In the genomic region with DNA sequence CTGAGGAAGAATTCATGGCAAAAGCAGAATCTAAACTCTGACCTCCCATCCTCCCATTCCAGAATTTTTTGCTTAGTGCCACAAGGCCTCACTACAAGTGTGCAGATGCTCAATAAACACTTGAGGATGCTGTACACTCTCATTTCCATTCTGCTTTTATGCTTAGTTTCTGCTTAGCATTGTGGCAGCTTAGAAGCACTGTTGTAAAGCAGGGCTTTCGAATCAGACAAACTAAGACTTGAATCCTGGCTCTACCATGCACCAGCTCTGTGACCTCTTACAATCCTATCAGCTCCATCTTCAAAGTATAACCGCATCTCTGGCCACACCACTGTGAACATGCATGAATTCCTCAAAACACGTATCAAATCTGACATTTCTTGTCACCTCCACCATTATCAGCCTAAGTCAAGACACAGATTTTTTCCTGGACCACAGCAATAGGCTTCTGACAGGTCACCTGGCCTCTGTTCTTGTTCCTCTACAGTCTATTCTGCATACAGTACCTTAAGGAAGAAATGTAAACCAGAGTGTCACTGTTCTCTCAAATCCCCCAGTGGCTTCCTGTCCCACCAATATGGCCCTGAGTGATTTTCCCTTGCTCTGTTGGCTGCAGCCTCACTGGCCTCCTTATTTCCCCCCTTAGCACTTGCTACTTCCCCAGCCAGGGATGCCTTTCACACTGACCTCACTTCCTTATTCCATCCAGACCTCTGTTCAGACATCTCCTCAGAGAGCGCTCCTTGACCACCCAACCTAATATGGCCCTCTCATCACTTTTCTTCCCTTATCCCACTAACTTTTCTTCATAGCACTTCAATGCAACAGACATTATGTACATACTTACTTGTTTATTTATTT, we compare ENCODE assay signal across 9 cellular contexts. TPM values are rescaled to one million over a fixed set of nuclear protein-coding genes. Genes with fewer than 3 reads are reported as not detected.
DNase-seq lines count a peak whose midpoint lies in the region; ATAC-seq, FAIRE-seq and TF ChIP-seq lines count a peak whose summit lies in the region.
"Had no signal": no experiment of that assay in that cellular context is flagged by ENCODE, and none has a peak within 500 bp of the region (broad histone marks: within the 10 kb centered on the region; RNA-seq: fewer than 3 reads in every experiment).

No MANE protein-coding gene starts in this region.

- H2BK120ac ChIP-seq in H1 (replicated peaks; ENCODE audit: low read depth, low read length): no peak overlapping the region

- H2AFZ ChIP-seq in MM.1S (ENCODE audit: low read length) (peak overlapping the region; percentile 10; the same call in 1 of the 2 replicates), H1 (ENCODE audit: low read length) (peak overlapping the region; percentile 68)

- H2BK12ac ChIP-seq in H1 (ENCODE audit: low read depth, low read length): 0 out of 2 replicates have a peak overlapping the region, but pooled peaks have one; percentile 41

- no peak overlapping the region for H3K4ac ChIP-seq in H1 (replicated peaks; ENCODE audit: insufficient read length, low read depth, low read length)

- no peaks in the 10 kb centered on the region for H3K36me3 ChIP-seq in right atrium auricular region
- no peaks in the 10 kb centered on the region for H3K36me3 ChIP-seq in MM.1S (replicated peaks; ENCODE audit: insufficient read depth, low read length)
- H3K36me3 ChIP-seq in H1 (ENCODE audit: control insufficient read depth in 2 of 4, insufficient read depth in 4 of 4, low read length in 3 of 4): no peaks in the 10 kb centered on the region
- no peaks in the 10 kb centered on the region for H3K36me3 ChIP-seq in upper lobe of right lung
- H3K36me3 ChIP-seq: BLaER1 had no signal

- POLR2A ChIA-PET in H1 (lab: Charles Lee; ENCODE audit: partially characterized antibody): no interaction called here

- peak in 1 of 2 donors; percentile 1 for TF ChIP-seq CTCF in right atrium auricular region (IDR thresholded peaks at IDR 0.05)
- no peak for TF ChIP-seq CTCF in MM.1S (IDR thresholded peaks at IDR 0.05; ENCODE audit: low read length)
- TF ChIP-seq CTCF in H1 (IDR thresholded peaks at IDR 0.05; ENCODE audit: control extremely low read depth in 1 of 3, insufficient read depth in 1 of 3, low read depth in 1 of 3, low read length in 3 of 3): no peak
- no peak for TF ChIP-seq CTCF in upper lobe of right lung (IDR thresholded peaks at IDR 0.05)

- CTCF ChIA-PET in H1 (lab: Charles Lee; ENCODE audit: partially characterized antibody): interaction anchor here (0.5 to 2.3 kb wide), 7 partner anchors 9 to 839 kb away, joined by 3 to 5 read pairs (median 4); no protein-coding TSS in a partner anchor

- no peaks in the 10 kb centered on the region for H3K79me1 ChIP-seq in H1 (ENCODE audit: low read depth, low read length)

- no peak for TF ChIP-seq EP300 in H1 (IDR thresholded peaks at IDR 0.05; ENCODE audit: borderline replicate concordance in 1 of 2, low read depth in 2 of 2, low read length in 2 of 2)

- peak; percentile 15 for ATAC-seq in left ventricle myocardium superior
- ATAC-seq in upper lobe of right lung: peak; percentile 74

- H4K91ac ChIP-seq in H1 (replicated peaks; ENCODE audit: insufficient read length, low read length): no peak overlapping the region

- H4K8ac ChIP-seq in H1 (ENCODE audit: extremely low read depth, insufficient read depth, low read length): no peak overlapping the region

- no peaks in the 10 kb centered on the region for H3K23me2 ChIP-seq in H1 (ENCODE audit: low read depth, low read length)

- no peaks in the 10 kb centered on the region for H4K20me1 ChIP-seq in MM.1S (ENCODE audit: insufficient read depth, low read length)
- H4K20me1 ChIP-seq in H1 (replicated peaks in 1 of 2; ENCODE audit: control insufficient read depth in 1 of 2, insufficient read depth in 2 of 2, low read length in 2 of 2): no peaks in the 10 kb centered on the region
- H4K20me1 ChIP-seq: BLaER1 had no signal

- H3K4me1 ChIP-seq in right atrium auricular region (no peaks in the 10 kb centered on the region), MM.1S (ENCODE audit: low read length) (peaks cover 5% of the 10 kb centered on the region), H1 (replicated peaks in 1 of 4; ENCODE audit: control insufficient read depth in 3 of 4, insufficient read depth in 4 of 4, low read length in 3 of 4) (peaks cover 0 to 4% (median 0%) of the 10 kb centered on the region in 4 experiments; a peak in 1 of 7 replicates), upper lobe of right lung (no peaks in the 10 kb centered on the region)
- H3K4me1 ChIP-seq: BLaER1 had no signal

- no peak overlapping the region for H4K5ac ChIP-seq in H1 (ENCODE audit: insufficient read length, low read depth, low read length)

- H3K4me2 ChIP-seq in MM.1S (ENCODE audit: low read depth, low read length): peak overlapping the region; percentile 35; the same call in 1 of the 2 replicates
- no peak overlapping the region for H3K4me2 ChIP-seq in H1 (ENCODE audit: insufficient read depth in 1 of 2, low read depth in 2 of 2, low read length in 2 of 2)
- H3K4me2 ChIP-seq: BLaER1 had no signal

- no peak for TF ChIP-seq POLR2A in H1 (IDR thresholded peaks at IDR 0.05; ENCODE audit: control extremely low read depth in 1 of 2, low read depth in 2 of 2, low read length in 2 of 2)

- TF ChIP-seq RAD21 in H1 (IDR thresholded peaks at IDR 0.05 in 1 of 2, conservative IDR thresholded peaks at IDR 0.05 in 1 of 2; ENCODE audit: low read depth in 2 of 2, low read length in 2 of 2): no peak

- no peak overlapping the region for H3K9ac ChIP-seq in MM.1S (ENCODE audit: low read length)
- no peak overlapping the region for H3K9ac ChIP-seq in H1 (replicated peaks in 1 of 4; ENCODE audit: extremely low read depth in 1 of 4, low read depth in 3 of 4, low read length in 3 of 4)
- H3K9ac ChIP-seq: BLaER1 had no signal

- no peak overlapping the region for H2BK20ac ChIP-seq in H1 (ENCODE audit: low read length)

- H3K79me2 ChIP-seq in MM.1S (ENCODE audit: low read length): no peaks in the 10 kb centered on the region
- H3K79me2 ChIP-seq in H1 (ENCODE audit: control insufficient read depth in 1 of 2, insufficient read depth in 2 of 2, low read length in 2 of 2): no peaks in the 10 kb centered on the region

- H3K27me3 ChIP-seq in right atrium auricular region (no peaks in the 10 kb centered on the region), MM.1S (replicated peaks; ENCODE audit: insufficient read depth, low read length) (no peaks in the 10 kb centered on the region), H1 (replicated peaks in 1 of 4; ENCODE audit: control insufficient read depth in 3 of 4, extremely low read depth in 1 of 4, insufficient read depth in 3 of 4, low read length in 3 of 4) (no peaks in the 10 kb centered on the region), upper lobe of right lung (no peaks in the 10 kb centered on the region)
- H3K27me3 ChIP-seq: BLaER1 had no signal

- no peak overlapping the region for H2AK5ac ChIP-seq in H1 (ENCODE audit: low read depth, low read length)

- no peak overlapping the region for H2BK5ac ChIP-seq in H1 (ENCODE audit: low read depth, low read length)

- H3K23ac ChIP-seq in H1 (ENCODE audit: insufficient read length): no peak overlapping the region

- WGBS in H1 (ENCODE audit: extremely low coverage in 1 of 2, insufficient coverage in 1 of 2, insufficient read length in 1 of 2, insufficient replicate concordance in 2 of 2, low coverage in 1 of 2, low lambda C conversion rate in 2 of 2, missing lambda C conversion rate in 1 of 2), 2 experiments: 94% methylated on average over 4 of the region's 4 CpGs; no CpG with 5 or more reads in 1 of the 2 experiments

- H3K14ac ChIP-seq in H1 (ENCODE audit: insufficient read length): no peak overlapping the region

- H3K18ac ChIP-seq in H1 (ENCODE audit: extremely low read depth, low read length): no peak overlapping the region

- no peaks in the 10 kb centered on the region for H3K9me2 ChIP-seq in MM.1S (replicated peaks; ENCODE audit: insufficient read depth, low read length)

- H3K4me3 ChIP-seq in right atrium auricular region (no peak overlapping the region), MM.1S (ENCODE audit: low read length) (no peak overlapping the region), H1 (ENCODE audit: extremely low read depth in 1 of 4, insufficient read depth in 2 of 4, low read depth in 3 of 4, low read length in 4 of 4) (no peak overlapping the region), upper lobe of right lung (no peak overlapping the region)
- H3K4me3 ChIP-seq: BLaER1 had no signal

- no peak overlapping the region for H3K56ac ChIP-seq in H1 (replicated peaks; ENCODE audit: insufficient read length, low read depth, low read length)

- H3F3A ChIP-seq in MM.1S (ENCODE audit: insufficient read depth, low read length): no peaks in the 10 kb centered on the region

- no peak for DNase-seq in left ventricle myocardium superior
- DNase-seq in right atrium auricular region (ENCODE audit: low spot score): no peak
- DNase-seq in MM.1S: no peak
- DNase-seq in H1 (ENCODE audit: low read depth in 1 of 2, low spot score in 2 of 2): no peak
- no peak for DNase-seq in upper lobe of right lung
- no peak for DNase-seq in NAMALWA (ENCODE audit: low spot score)
- DNase-seq in NCI-H748 (lab: John Stamatoyannopoulos, UW; ENCODE audit: unreplicated experiment): no peak
- no peak for DNase-seq in T1000 (lab: John Stamatoyannopoulos, UW)

- H3K9me3 ChIP-seq in right atrium auricular region (no peaks in the 10 kb centered on the region), MM.1S (replicated peaks; ENCODE audit: insufficient read depth, low read length) (no peaks in the 10 kb centered on the region), H1 (ENCODE audit: insufficient read depth in 2 of 2, low read depth in 1 of 2, low read length in 1 of 2) (no peaks in the 10 kb centered on the region), upper lobe of right lung (no peaks in the 10 kb centered on the region)
- H3K9me3 ChIP-seq: BLaER1 had no signal

- intact Hi-C loops in left ventricle myocardium superior (cut with micrococcal nuclease) (no loop called here), upper lobe of right lung (cut with DNase I) (no loop called here)

- no peak overlapping the region; the same call in 1 of the 2 replicates for H2BK15ac ChIP-seq in H1 (ENCODE audit: low read length)

- H3K27ac ChIP-seq in right atrium auricular region (no peak overlapping the region), MM.1S (ENCODE audit: low read length) (no peak overlapping the region), H1 (ENCODE audit: low read depth, low read length) (no peak overlapping the region), upper lobe of right lung (no peak overlapping the region)
- H3K27ac ChIP-seq: BLaER1 had no signal

- no peak for FAIRE-seq in H1 (lab: Jason Lieb, UNC)

RNA-seq across cellular contexts. Expression of gene PHC3, which starts 8.1 kb away (rescaled TPM):
- total RNA-seq in left ventricle myocardium superior (48.8 TPM), right atrium auricular region (10 to 100 TPM; 23.8 to 41.9 TPM), upper lobe of right lung (84.4 TPM)
- 18.5 and 26.4 TPM in 2 replicates for total RNA-seq in H1 (2021; fragmentation: NEBNext Ultra II Directional; extraction: Animal tissue kit (Norgen Biotek cat#: 25700))
- 19.0 and 29.2 TPM in 2 replicates for polyA plus RNA-seq in H1 (2011; rRNA removed)
- polyA plus RNA-seq in H1 (2011; cell fraction: cytosol; rRNA removed): 14.5 TPM
- 47.9 TPM for polyA plus RNA-seq in H1 (2011; cell fraction: nucleus; rRNA removed)
- 9.5 to 17.6 TPM (median 14.6 TPM) in 4 replicates for polyA plus RNA-seq in H1 (2012, experiment 1 of 2)
- 0.81 TPM for polyA plus RNA-seq in H1 (2012, experiment 2 of 2)
- 20.5 TPM for polyA plus RNA-seq in H1 (2013, experiment 1 of 2)
- polyA plus RNA-seq in H1 (2013, experiment 2 of 2): 20.5 TPM
- 163 and 173 TPM in 2 replicates for polyA minus RNA-seq in H1 (2011; rRNA and poly(A)+ RNA removed)
- 25.7 TPM for polyA minus RNA-seq in H1 (2011; cell fraction: cytosol; rRNA and poly(A)+ RNA removed)
- 126 TPM for polyA minus RNA-seq in H1 (2011; cell fraction: nucleus; rRNA and poly(A)+ RNA removed)

RNA-seq across cellular contexts. Expression of gene PRKCI, which starts 32.6 kb away (rescaled TPM):
- total RNA-seq in left ventricle myocardium superior (15.8 TPM), right atrium auricular region (10 to 100 TPM; 17.4 to 20.0 TPM), upper lobe of right lung (43.2 TPM)
- 84.4 and 100.0 TPM in 2 replicates for total RNA-seq in H1 (2021; fragmentation: NEBNext Ultra II Directional; extraction: Animal tissue kit (Norgen Biotek cat#: 25700))
- polyA plus RNA-seq in H1 (2011; rRNA removed): 19.1 and 24.3 TPM in 2 replicates
- polyA plus RNA-seq in H1 (2011; cell fraction: cytosol; rRNA removed): 35.9 TPM
- 10.2 TPM for polyA plus RNA-seq in H1 (2011; cell fraction: nucleus; rRNA removed)
- polyA plus RNA-seq in H1 (2012, experiment 1 of 2): 26.2 to 54.9 TPM (median 35.9 TPM) in 4 replicates
- 6.4 TPM for polyA plus RNA-seq in H1 (2012, experiment 2 of 2)
- polyA plus RNA-seq in H1 (2013, experiment 1 of 2): 58.2 TPM
- polyA plus RNA-seq in H1 (2013, experiment 2 of 2): 56.0 TPM
- polyA minus RNA-seq in H1 (2011; rRNA and poly(A)+ RNA removed): 61.0 and 72.2 TPM in 2 replicates
- polyA minus RNA-seq in H1 (2011; cell fraction: cytosol; rRNA and poly(A)+ RNA removed): 45.8 TPM
- 57.8 TPM for polyA minus RNA-seq in H1 (2011; cell fraction: nucleus; rRNA and poly(A)+ RNA removed)
